ENCODE assay signal across 8 cellular contexts in genomic region chr10:96831867-96832720, GRCh38. TPM values are rescaled to one million over a fixed set of nuclear protein-coding genes. Genes with fewer than 3 reads are reported as not detected.
DNase-seq lines count a peak whose midpoint lies in the region; ATAC-seq and TF ChIP-seq lines count a peak whose summit lies in the region.

Gene LCOR (plus strand): TSS chr10:96832298. CDS start chr10:96949058, 116,760 bp downstream.

- H3K4me1 ChIP-seq in heart left ventricle = peaks cover 0 to 53% (median 38%) of the 10 kb centered on the region in 12 donors

- H3K9me3 ChIP-seq in heart left ventricle = no peaks in the 10 kb centered on the region

- peak within 1 kb of the TSS; percentile 97 for H3K4me3 Mint-ChIP-seq in type B pancreatic cell

- no peaks in the 10 kb centered on the region for H3K27me3 Mint-ChIP-seq in type B pancreatic cell

- peak; percentile 65 for TF ChIP-seq POLR2A in GM10847 (IDR thresholded peaks at IDR 0.05; ENCODE audit: extremely low read depth, insufficient read length)
- TF ChIP-seq POLR2A in heart left ventricle (IDR thresholded peaks at IDR 0.05) = peak in 1 of 2 donors; percentile 78

- ATAC-seq in HG02571 (IDR thresholded peaks at IDR 0.05; ENCODE audit: unreplicated experiment) = peak; percentile 65
- ATAC-seq in heart left ventricle = peak; percentile 83 to 94 (median 91)

- no peaks in the 10 kb centered on the region for H3K27me3 ChIP-seq in heart left ventricle

- TF ChIP-seq CTCF in heart left ventricle (IDR thresholded peaks at IDR 0.05) = peak in 2 of 12 donors; percentile 23 to 29
- peak; percentile 20 for TF ChIP-seq CTCF in type B pancreatic cell (conservative IDR thresholded peaks at IDR 0.05)

- H3K27ac Mint-ChIP-seq in type B pancreatic cell = peak within 1 kb of the TSS; percentile 97

- H3K27ac ChIP-seq in adipose tissue (ENCODE audit: low read depth, low read length) (peak within 1 kb of the TSS; percentile 48), heart left ventricle (peak within 1 kb of the TSS; percentile 91 to 99 (median 96))

- H3K4me1 Mint-ChIP-seq in type B pancreatic cell (ENCODE audit: unreplicated experiment) = peaks cover 39% of the 10 kb centered on the region

- DNase-seq in NCI-H1092 treated with DMSO at 0.1 percent for 48 hours (lab: John Stamatoyannopoulos, UW) (peak; percentile 73), T-helper 1 cell (peak; percentile 65 to 87 (median 73)), heart left ventricle (peak; percentile 89 to 93 (median 91)), posterior vena cava (ENCODE audit: low spot score) (peak; percentile 95), type B pancreatic cell (ENCODE audit: extremely low spot score, unreplicated experiment) (peak; percentile 89)

- H3K4me3 ChIP-seq in heart left ventricle = peak within 1 kb of the TSS; percentile 84 to 98 (median 90)

- H3K9me3 Mint-ChIP-seq in type B pancreatic cell = no peaks in the 10 kb centered on the region

- H3K36me3 ChIP-seq in heart left ventricle = no peaks in the 10 kb centered on the region

- WGBS in adipose tissue, 3 donors = 0 to 1% (median 1%) methylated on average over 57 to 107 of the region's 112 CpGs
- 0 to 1% (median 0%) methylated on average over 28 to 112 of the region's 112 CpGs for WGBS in heart left ventricle, 4 donors

- H3K36me3 Mint-ChIP-seq in type B pancreatic cell = peaks cover 5% of the 10 kb centered on the region

- intact Hi-C loops in heart left ventricle (cut with DNase I) (loop anchor here in 9 of 10 donors (2.0 to 10.0 kb wide), 14 partner anchors 67 to 460 kb away; partner anchors contain the start of genes TM9SF3 (in 4 of the 9) and ARHGAP19 (in 1 of the 9)), posterior vena cava (cut with DNase I) (loop anchor here in 1 of 2 donors (2.0 to 10.0 kb wide), 2 partner anchors 63 to 245 kb away; partner anchors contain the start of gene TM9SF3)

RNA-seq across cellular contexts. Expression of gene LCOR, which starts in this region (rescaled TPM):
- 1 to 10 TPM; 1.7 to 2.3 (median 2.3) TPM for polyA plus RNA-seq in adipose tissue
- total RNA-seq in heart left ventricle = 10 to 100 TPM in 8 of 9 donors, 1 to 10 TPM in 1; 9.6 to 31.4 (median 21.2) TPM
- 1 to 10 TPM; 4.3 to 4.7 TPM for polyA plus RNA-seq in heart left ventricle
- total RNA-seq in posterior vena cava = 10 to 100 TPM; 20.9 to 36.0 TPM
- total RNA-seq in type B pancreatic cell (ENCODE audit: low replicate concordance) = 53.6 and 55.1 TPM in 2 replicates

Comparison
In these comparisons a context has a peak if more than half of its experiments do, and no peak if none do; other contexts are left out.
1. Peak in every context shown above with its lines: DNase-seq, ATAC-seq, H3K4me3 ChIP-seq and H3K27ac ChIP-seq.